In genomic region chr2:128156812-128157211, GRCh38 we compare ENCODE assay signal across 1 cellular context.
TF ChIP-seq lines count a peak whose summit lies in the region.

No MANE protein-coding gene starts in this region.

TF ChIP-seq in SK-N-SH treated with all-trans-retinoic acid at 6 μM for 48 hours, 23 proteins besides CTCF, POLR2A, EP300 and RAD21 (continued from another document):
- TF ChIP-seq TOX (CRISPR knock-in tag; IDR thresholded peaks at IDR 0.05; ENCODE audit: borderline replicate concordance) (no peak), ESRRG (CRISPR knock-in tag; IDR thresholded peaks at IDR 0.05) (no peak)
